19 cellular contexts compared by ENCODE assay signal in genomic region chr6:20918868-20919267, GRCh38.
DNase-seq lines count a peak whose midpoint lies in the region; ATAC-seq lines count a peak whose summit lies in the region.
"Had no signal": no experiment of that assay in that cellular context is flagged by ENCODE, and none has a peak within 500 bp of the region (broad histone marks: within the 10 kb centered on the region; RNA-seq: fewer than 3 reads in every experiment).

No MANE protein-coding gene starts in this region.

- ATAC-seq in GM18861 (IDR thresholded peaks at IDR 0.05; ENCODE audit: unreplicated experiment), result peak; percentile 41
- ATAC-seq in GM21447 (IDR thresholded peaks at IDR 0.05; ENCODE audit: unreplicated experiment), result peak; percentile 47
- peak; percentile 50 for ATAC-seq in HG03342 (IDR thresholded peaks at IDR 0.05; ENCODE audit: unreplicated experiment)
- ATAC-seq in HG03025 (IDR thresholded peaks at IDR 0.05; ENCODE audit: low FRiP score, unreplicated experiment), result no peak
- ATAC-seq in T-cell (replicated peaks in 1 of 4), result no peak
- no peak for ATAC-seq in HG02840 (IDR thresholded peaks at IDR 0.05; ENCODE audit: low FRiP score, unreplicated experiment)

- peaks cover 0 to 21% (median 6%) of the 10 kb centered on the region in 3 donors for H3K9me3 Mint-ChIP-seq in T-cell

- no peaks in the 10 kb centered on the region for H3K4me1 Mint-ChIP-seq in T-cell
- H3K4me1 Mint-ChIP-seq: nephron had no signal

- no peak overlapping the region for H3K27ac Mint-ChIP-seq in T-cell
- H3K27ac Mint-ChIP-seq: nephron; stimulated activated naive CD8-positive, alpha-beta T cell treated with anti-CD3 and anti-CD28 coated beads, Interleukin-15, Interleukin-2, amounts not matched to agents 100 ng/mL and 50 ng/mL, for 24 hours had no signal

- POLR2A ChIA-PET in T-cell (lab: Charles Lee), result no interaction called here

- peak; percentile 30 for DNase-seq in pulmonary artery endothelial cell (ENCODE audit: low read depth, low spot score)
- no peak for DNase-seq in T-cell
- DNase-seq in COR-L47 (lab: John Stamatoyannopoulos, UW), result no peak
- DNase-seq: DMS79 treated with DMSO at 0.1 percent for 48 hours; dorsolateral prefrontal cortex; H7; mesendoderm; NCI-H1048; NCI-H2081; NCI-H446; stimulated activated CD4-positive, alpha-beta T cell treated with anti-CD3 and anti-CD28 coated beads, Interleukin-2, amount 100 ng/mL, for 24 hours; trophoblast cell had no signal

- H3K4me3 Mint-ChIP-seq in T-cell, result no peak overlapping the region
- H3K4me3 Mint-ChIP-seq: nephron; stimulated activated naive CD8-positive, alpha-beta T cell treated with anti-CD3 and anti-CD28 coated beads, Interleukin-15, Interleukin-2, amounts not matched to agents 100 ng/mL and 50 ng/mL, for 24 hours had no signal

- CTCF ChIA-PET in T-cell (lab: Charles Lee), result no interaction called here

- peaks cover 45% of the 10 kb centered on the region for H3K36me3 Mint-ChIP-seq in T-cell

- H3K27me3 Mint-ChIP-seq in T-cell, result no peaks in the 10 kb centered on the region
- H3K27me3 Mint-ChIP-seq: stimulated activated naive CD8-positive, alpha-beta T cell treated with anti-CD3 and anti-CD28 coated beads, Interleukin-15, Interleukin-2, amounts not matched to agents 100 ng/mL and 50 ng/mL, for 24 hours had no signal

Comparison
In these comparisons a context has a peak if more than half of its experiments do, and no peak if none do; other contexts are left out.
1. ATAC-seq: peak in GM18861 (single experiment), GM21447 (single experiment) and HG03342 (single experiment); none in HG03025 (single experiment), T-cell (0 of 4) and HG02840 (single experiment).